In genomic region chr6:90175627-90176538, GRCh38 we compare ENCODE assay signal across 7 cellular contexts.
DNase-seq lines count a peak whose midpoint lies in the region; ATAC-seq and TF ChIP-seq lines count a peak whose summit lies in the region.

No MANE protein-coding gene starts in this region.

- TF ChIP-seq EP300 in transverse colon (IDR thresholded peaks at IDR 0.05; ENCODE audit: low read depth): no peak

- H3K23me2 ChIP-seq in H9 (ENCODE audit: insufficient read length, low read depth, low read length, poor library complexity, severe bottlenecking): no peaks in the 10 kb centered on the region

- H2AFZ ChIP-seq in H9 (ENCODE audit: low read length): no peak overlapping the region

- no peak overlapping the region for H4K91ac ChIP-seq in H9 (ENCODE audit: insufficient read length, low read depth, low read length)

- no peaks in the 10 kb centered on the region for H3K79me1 ChIP-seq in H9 (ENCODE audit: insufficient read depth, low read depth, low read length, poor library complexity, severe bottlenecking)

- no peak for TF ChIP-seq POLR2A in transverse colon (IDR thresholded peaks at IDR 0.05)

- no peaks in the 10 kb centered on the region for H3K27me3 Mint-ChIP-seq in activated B cell treated with CpG ODN at 0.5 μM for 24 hours
- no peaks in the 10 kb centered on the region; the same call in 1 of the 2 replicates for H3K27me3 Mint-ChIP-seq in H9 (ENCODE audit: low read depth)

- no peaks in the 10 kb centered on the region for H3K9me3 ChIP-seq in H9 (ENCODE audit: control insufficient read depth, low read depth, low read length)
- no peaks in the 10 kb centered on the region for H3K9me3 ChIP-seq in transverse colon

- intact Hi-C loops in activated B cell treated with CpG ODN at 0.5 μM for 24 hours (cut with micrococcal nuclease): loop anchor here (1.0 to 2.0 kb wide), 7 partner anchors 11 to 303 kb away; no protein-coding TSS in a partner anchor
- intact Hi-C loops in transverse colon (cut with DNase I; ENCODE audit: low total_unique reads): no loop called here

- no peak overlapping the region for H3K4ac ChIP-seq in H9 (ENCODE audit: low read depth, low read length)

- H2AK5ac ChIP-seq in H9 (ENCODE audit: insufficient read length, low read length): no peak overlapping the region

- no peaks in the 10 kb centered on the region for H3K36me3 ChIP-seq in transverse colon

- TF ChIP-seq CTCF in activated B cell treated with CpG ODN at 0.5 μM for 24 hours (IDR thresholded peaks at IDR 0.05) (no peak), H9 (conservative IDR thresholded peaks at IDR 0.05) (no peak), transverse colon (IDR thresholded peaks at IDR 0.05) (no peak)

- H4K20me1 ChIP-seq in H9 (ENCODE audit: control insufficient read depth, insufficient read depth, insufficient read length): no peaks in the 10 kb centered on the region

- H3K4me3 Mint-ChIP-seq in activated B cell treated with CpG ODN at 0.5 μM for 24 hours: peak overlapping the region; percentile 63
- H3K4me3 Mint-ChIP-seq in H9: no peak overlapping the region; a peak in 1 of 5 replicates

- H3K36me3 Mint-ChIP-seq in activated B cell treated with CpG ODN at 0.5 μM for 24 hours (ENCODE audit: low read depth) (peaks cover 5% of the 10 kb centered on the region), H9 (ENCODE audit: insufficient read depth in 1 of 3, low read depth in 3 of 3) (no peaks in the 10 kb centered on the region)

- H3T11ph ChIP-seq in H9 (ENCODE audit: low read length): no peak overlapping the region

- H3K23ac ChIP-seq in H9 (ENCODE audit: insufficient read length, low read depth, low read length): no peak overlapping the region

- WGBS in H9 (ENCODE audit: extremely low coverage, insufficient read length, low lambda C conversion rate): no CpG with 5 or more reads among the region's 8 CpGs
- WGBS in transverse colon (ENCODE audit: low coverage in 1 of 2), 2 donors: 73 to 75% methylated on average over 8 of the region's 8 CpGs

- H3K14ac ChIP-seq in H9 (ENCODE audit: insufficient read depth, low read length): no peak overlapping the region

- no peak overlapping the region for H2BK5ac ChIP-seq in H9 (ENCODE audit: insufficient read length, low read length)

- H2BK20ac ChIP-seq in H9 (ENCODE audit: low read depth, low read length, poor library complexity, severe bottlenecking): no peak overlapping the region

- H3K27ac Mint-ChIP-seq in activated B cell treated with CpG ODN at 0.5 μM for 24 hours: peak overlapping the region; percentile 90
- no peak overlapping the region; a peak in 1 of 7 replicates for H3K27ac Mint-ChIP-seq in H9

- no peak overlapping the region for H3K18ac ChIP-seq in H9 (ENCODE audit: insufficient read length, low read depth, low read length)

- no peak overlapping the region for H2BK120ac ChIP-seq in H9 (ENCODE audit: low read depth, low read length, poor library complexity, severe bottlenecking)

- H3K9ac ChIP-seq in H9 (ENCODE audit: extremely low read depth, insufficient read length, low read length): no peak overlapping the region

- no peak overlapping the region for H3K4me2 ChIP-seq in H9 (ENCODE audit: insufficient read depth, insufficient read length, low read length)

- H3K4me1 Mint-ChIP-seq in activated B cell treated with CpG ODN at 0.5 μM for 24 hours (peaks cover 78% of the 10 kb centered on the region), H9 (peaks cover 6% of the 10 kb centered on the region in 2 experiments)

- no peak overlapping the region for H2BK12ac ChIP-seq in H9 (ENCODE audit: insufficient read length, low read depth, low read length)

- H3K27ac ChIP-seq in epithelial cell of prostate: peak overlapping the region; percentile 58
- no peak overlapping the region for H3K27ac ChIP-seq in H9 (ENCODE audit: insufficient read length, low read depth, low read length)
- no peak overlapping the region for H3K27ac ChIP-seq in transverse colon

- H3K56ac ChIP-seq in H9 (ENCODE audit: insufficient read length, low read depth, low read length): no peak overlapping the region

- H2BK15ac ChIP-seq in H9 (ENCODE audit: low read depth, low read length): no peak overlapping the region

- POLR2A ChIA-PET in activated B cell treated with CpG ODN at 0.5 μM for 24 hours (lab: Charles Lee): interaction anchor here (1.0 to 2.7 kb wide), 8 partner anchors 8 to 120 kb away, joined by 3 to 14 read pairs (median 6); no protein-coding TSS in a partner anchor

- no peak overlapping the region for H4K8ac ChIP-seq in H9 (replicated peaks; ENCODE audit: insufficient read length, low read depth, low read length)

- peak; percentile 60 for DNase-seq in activated B cell treated with CpG ODN at 0.5 μM for 24 hours
- DNase-seq in epithelial cell of prostate (ENCODE audit: low read depth, low spot score): peak; percentile 66
- peak; percentile 76 for DNase-seq in stimulated activated naive CD8-positive, alpha-beta T cell treated with anti-CD3 and anti-CD28 coated beads, Interleukin-15, Interleukin-2, amounts not matched to agents 100 U/mL and 50 U/mL, for 24 hours
- no peak for DNase-seq in H9
- no peak for DNase-seq in transverse colon
- DNase-seq in epidermal melanocyte (ENCODE audit: insufficient read length, low spot score): no peak

- H3K4me3 ChIP-seq in transverse colon: no peak overlapping the region

- no peaks in the 10 kb centered on the region for H3K27me3 ChIP-seq in H9 (ENCODE audit: insufficient read depth, low read length)
- no peaks in the 10 kb centered on the region for H3K27me3 ChIP-seq in transverse colon

- ATAC-seq in HG02642 (IDR thresholded peaks at IDR 0.05; ENCODE audit: poor library complexity, unreplicated experiment) (peak; percentile 86), activated B cell treated with CpG ODN at 0.5 μM for 24 hours (ENCODE audit: low read depth) (peak; percentile 89)
- peak; percentile 96 for ATAC-seq in stimulated activated naive CD8-positive, alpha-beta T cell treated with anti-CD3 and anti-CD28 coated beads, Interleukin-15, Interleukin-2, amounts not matched to agents 100 U/mL and 50 U/mL, for 24 hours

- in situ Hi-C loops in transverse colon (cut with MboI; ENCODE audit: low pct_ligation_motif_present in 1 of 4, low pct_unique_long_range_greater_than_20kb in 1 of 4, low sequenced_read_pairs in 3 of 4): no loop called here

- no peaks in the 10 kb centered on the region for H3K9me3 Mint-ChIP-seq in activated B cell treated with CpG ODN at 0.5 μM for 24 hours
- H3K9me3 Mint-ChIP-seq in H9: peaks cover 2 to 3% of the 10 kb centered on the region in 2 experiments; a peak in 4 of 5 replicates

- H3K79me2 ChIP-seq in H9 (ENCODE audit: insufficient read depth, low read length): no peaks in the 10 kb centered on the region

- CTCF ChIA-PET in activated B cell treated with CpG ODN at 0.5 μM for 24 hours (lab: Charles Lee): interaction anchor here (0.7 to 1.6 kb wide), 5 partner anchors 13 to 303 kb away, joined by 3 to 4 read pairs (median 3); no protein-coding TSS in a partner anchor

- no peak overlapping the region for H4K5ac ChIP-seq in H9 (ENCODE audit: insufficient read length, low read depth, low read length)

- H3K4me1 ChIP-seq in H9 (ENCODE audit: insufficient read depth, low read length) (no peaks in the 10 kb centered on the region), transverse colon (peaks cover 0 to 17% (median 7%) of the 10 kb centered on the region in 4 donors)

Comparison
In these comparisons a context has a peak if more than half of its experiments do, and no peak if none do; other contexts are left out.
1. DNase-seq: peak in activated B cell treated with CpG ODN at 0.5 μM for 24 hours (single experiment), epithelial cell of prostate (single experiment) and stimulated activated naive CD8-positive, alpha-beta T cell treated with anti-CD3 and anti-CD28 coated beads, Interleukin-15, Interleukin-2, amounts not matched to agents 100 U/mL and 50 U/mL, for 24 hours (single experiment); none in H9 (single experiment), transverse colon (single experiment) and epidermal melanocyte (single experiment).
2. Peak in every context shown above with its lines, with median percentiles within 50 percentile points of each other: ATAC-seq.